8 cellular contexts compared by ENCODE assay signal in genomic region chr14:75277000-75277795, GRCh38. TPM values are rescaled to one million over a fixed set of nuclear protein-coding genes. Genes with fewer than 3 reads are reported as not detected.
A peak's percentile ranks its signal among the peaks of the same experiment; 100 is the strongest.
DNase-seq lines count a peak whose midpoint lies in the region; ATAC-seq and TF ChIP-seq lines count a peak whose summit lies in the region.

No MANE protein-coding gene starts in this region.

- H3K4me3 ChIP-seq in OCI-LY3 (ENCODE audit: low read length), result peak overlapping the region; percentile 97
- peak overlapping the region; percentile 62 for H3K4me3 ChIP-seq in fibroblast of pulmonary artery (replicated peaks; ENCODE audit: low read depth, low read length)
- H3K4me3 ChIP-seq in transverse colon, result peak overlapping the region; percentile 54 to 70 (median 62)

- H2AFZ ChIP-seq in OCI-LY3 (ENCODE audit: low read depth, low read length), result 0 out of 2 replicates have a peak overlapping the region, but pooled peaks have one; percentile 76

- H3K4me1 ChIP-seq in OCI-LY3 (ENCODE audit: low read length) (peaks cover 14% of the 10 kb centered on the region; the same call in 1 of the 2 replicates), transverse colon (peaks cover 24 to 54% (median 39%) of the 10 kb centered on the region in 4 donors)

- DNase-seq in DMS114 treated with DMSO at 0.1 percent for 48 hours (lab: John Stamatoyannopoulos, UW; ENCODE audit: unreplicated experiment) (peak; percentile 18), HUDEP-2 (lab: John Stamatoyannopoulos, UW; ENCODE audit: unreplicated experiment in 76 of 76) (peak in 71 of 76 experiments; percentile 12 to 81 (median 58)), fibroblast of pulmonary artery (ENCODE audit: low read depth) (peak; percentile 94), myocyte (ENCODE audit: low read depth) (peak; percentile 94), transverse colon (peak; percentile 92)
- peak; percentile 87 for DNase-seq in activated effector memory CD4-positive, alpha-beta T cell treated with anti-CD3 and anti-CD28 coated beads, Interleukin-2, amount 50 U/mL, for 16 hours

- TF ChIP-seq EP300 in transverse colon (IDR thresholded peaks at IDR 0.05; ENCODE audit: low read depth), result peak; percentile 81

- H3K4me2 ChIP-seq in OCI-LY3 (ENCODE audit: low read length), result peak overlapping the region; percentile 100

- ATAC-seq in GM18498 (IDR thresholded peaks at IDR 0.05; ENCODE audit: unreplicated experiment), result no peak

- H3K27me3 ChIP-seq in OCI-LY3 (ENCODE audit: low read depth, low read length) (peaks cover 38% of the 10 kb centered on the region), transverse colon (no peaks in the 10 kb centered on the region)

- peak; percentile 97 for TF ChIP-seq POLR2A in transverse colon (IDR thresholded peaks at IDR 0.05)

- H3K9ac ChIP-seq in OCI-LY3 (ENCODE audit: low read length), result no peak overlapping the region

- no peaks in the 10 kb centered on the region for H3K36me3 ChIP-seq in OCI-LY3 (replicated peaks; ENCODE audit: low read depth, low read length)
- H3K36me3 ChIP-seq in transverse colon, result peaks cover 0 to 14% (median 6%) of the 10 kb centered on the region in 4 donors

- TF ChIP-seq CTCF in OCI-LY3 (IDR thresholded peaks at IDR 0.05; ENCODE audit: low read depth, low read length), result no peak
- TF ChIP-seq CTCF in fibroblast of pulmonary artery (IDR thresholded peaks at IDR 0.05; ENCODE audit: low read length, missing control alignments), result no peak
- TF ChIP-seq CTCF in transverse colon (IDR thresholded peaks at IDR 0.05), result no peak

- H3K9me3 ChIP-seq in OCI-LY3 (ENCODE audit: insufficient read depth, low read length) (no peaks in the 10 kb centered on the region), transverse colon (no peaks in the 10 kb centered on the region)

- no peak overlapping the region for H3K27ac ChIP-seq in OCI-LY3 (ENCODE audit: low read length)
- peak overlapping the region; percentile 96 to 99 (median 98) for H3K27ac ChIP-seq in transverse colon

- H3K79me2 ChIP-seq in OCI-LY3 (ENCODE audit: low read length), result no peaks in the 10 kb centered on the region

- in situ Hi-C loops in transverse colon (cut with MboI; ENCODE audit: low pct_ligation_motif_present in 1 of 4, low pct_unique_long_range_greater_than_20kb in 1 of 4, low sequenced_read_pairs in 3 of 4), result no loop called here

- 0 to 1% methylated on average over 15 to 64 of the region's 81 CpGs for WGBS in transverse colon (ENCODE audit: low coverage in 1 of 2), 2 donors

- H4K20me1 ChIP-seq in OCI-LY3 (ENCODE audit: insufficient read depth, low read length), result no peaks in the 10 kb centered on the region

- intact Hi-C loops in transverse colon (cut with DNase I; ENCODE audit: low total_unique reads), result no loop called here

RNA-seq across cellular contexts. Expression of gene FOS, which starts 1.4 kb away (rescaled TPM):
- total RNA-seq in myocyte (22.7 and 26.5 TPM in 2 replicates), transverse colon (1,000 to 10,000 TPM in 2 of 4 donors, 100 to 1,000 TPM in 2; 345 to 1,356 (median 884) TPM)
- 2.0 TPM for polyA plus RNA-seq in myocyte (2012)

Comparison
In these comparisons a context has a peak if more than half of its experiments do, and no peak if none do; other contexts are left out.
1. DNase-seq: peak in every context shown above with its lines; median percentile 94 in fibroblast of pulmonary artery; 94 in myocyte; 92 in transverse colon; 87 in activated effector memory CD4-positive, alpha-beta T cell treated with anti-CD3 and anti-CD28 coated beads, Interleukin-2, amount 50 U/mL, for 16 hours; 58 in HUDEP-2; 18 in DMS114 treated with DMSO at 0.1 percent for 48 hours.
2. RNA of gene FOS, which starts 1.4 kb away (total RNA-seq): 345 to 1,356 TPM in transverse colon; 22.7 to 26.5 TPM in myocyte; every median in the first group is over 10 times any median in the second.
3. Peak in every context shown above with its lines, with median percentiles within 50 percentile points of each other: H3K4me3 ChIP-seq.